1 cellular context compared by ENCODE assay signal in the genomic region with DNA sequence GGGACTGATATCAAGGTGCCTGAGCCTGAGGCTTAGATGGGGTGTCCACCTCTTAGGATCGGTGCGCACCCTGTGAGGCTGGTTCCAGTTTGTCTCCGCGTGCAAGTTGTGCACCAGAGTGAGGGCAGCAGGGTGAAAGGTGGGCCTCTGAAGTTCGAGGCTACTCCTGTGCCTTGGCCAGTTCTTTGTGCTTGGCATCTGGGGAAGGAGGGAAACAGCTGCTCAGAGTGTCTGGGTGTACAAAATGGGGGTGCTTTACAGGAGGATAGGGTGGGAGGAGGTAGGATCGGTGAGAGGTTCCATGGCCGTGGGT.
TF ChIP-seq lines count a peak whose summit lies in the region.

No MANE protein-coding gene starts in this region.

TF ChIP-seq in HepG2, 621 proteins besides CTCF, POLR2A, EP300 and RAD21 (continued from another document):
- TF ChIP-seq ZNF333 (CRISPR knock-in tag; IDR thresholded peaks at IDR 0.05; ENCODE audit: borderline replicate concordance) (no peak), UBTF (CRISPR knock-in tag; IDR thresholded peaks at IDR 0.05) (no peak), ZNF510 (CRISPR knock-in tag; IDR thresholded peaks at IDR 0.05; ENCODE audit: low read depth) (no peak), KLF13 (CRISPR knock-in tag; IDR thresholded peaks at IDR 0.05) (no peak), STAG1 (CRISPR knock-in tag; IDR thresholded peaks at IDR 0.05) (no peak), ZNF407 (CRISPR knock-in tag; IDR thresholded peaks at IDR 0.05; ENCODE audit: not compliant biosample characterization) (no peak), KLF12 (CRISPR knock-in tag; IDR thresholded peaks at IDR 0.05; ENCODE audit: borderline replicate concordance) (0 out of 2 replicates have a peak, but pooled peaks have one; percentile 54), IKZF5 (CRISPR knock-in tag; IDR thresholded peaks at IDR 0.05) (0 out of 2 replicates have a peak, but pooled peaks have one; percentile 7), GATAD2A (CRISPR knock-in tag; IDR thresholded peaks at IDR 0.05) (no peak), MBNL3 (CRISPR knock-in tag; conservative IDR thresholded peaks at IDR 0.05) (no peak), ZNF264 (CRISPR knock-in tag; IDR thresholded peaks at IDR 0.05) (no peak), ZNF274 (CRISPR knock-in tag; IDR thresholded peaks at IDR 0.05) (0 out of 2 replicates have a peak, but pooled peaks have one; percentile 34), AHR (CRISPR knock-in tag; IDR thresholded peaks at IDR 0.05) (no peak; the same call in 1 of the 2 replicates), RBAK (CRISPR knock-in tag; IDR thresholded peaks at IDR 0.05) (no peak), ZMAT3 (CRISPR knock-in tag; conservative IDR thresholded peaks at IDR 0.05) (no peak), ZNF572 (CRISPR knock-in tag; IDR thresholded peaks at IDR 0.05) (no peak), TEAD2 (CRISPR knock-in tag; IDR thresholded peaks at IDR 0.05) (0 out of 2 replicates have a peak, but pooled peaks have one; percentile 60)
- TF ChIP-seq, protein P1, sequence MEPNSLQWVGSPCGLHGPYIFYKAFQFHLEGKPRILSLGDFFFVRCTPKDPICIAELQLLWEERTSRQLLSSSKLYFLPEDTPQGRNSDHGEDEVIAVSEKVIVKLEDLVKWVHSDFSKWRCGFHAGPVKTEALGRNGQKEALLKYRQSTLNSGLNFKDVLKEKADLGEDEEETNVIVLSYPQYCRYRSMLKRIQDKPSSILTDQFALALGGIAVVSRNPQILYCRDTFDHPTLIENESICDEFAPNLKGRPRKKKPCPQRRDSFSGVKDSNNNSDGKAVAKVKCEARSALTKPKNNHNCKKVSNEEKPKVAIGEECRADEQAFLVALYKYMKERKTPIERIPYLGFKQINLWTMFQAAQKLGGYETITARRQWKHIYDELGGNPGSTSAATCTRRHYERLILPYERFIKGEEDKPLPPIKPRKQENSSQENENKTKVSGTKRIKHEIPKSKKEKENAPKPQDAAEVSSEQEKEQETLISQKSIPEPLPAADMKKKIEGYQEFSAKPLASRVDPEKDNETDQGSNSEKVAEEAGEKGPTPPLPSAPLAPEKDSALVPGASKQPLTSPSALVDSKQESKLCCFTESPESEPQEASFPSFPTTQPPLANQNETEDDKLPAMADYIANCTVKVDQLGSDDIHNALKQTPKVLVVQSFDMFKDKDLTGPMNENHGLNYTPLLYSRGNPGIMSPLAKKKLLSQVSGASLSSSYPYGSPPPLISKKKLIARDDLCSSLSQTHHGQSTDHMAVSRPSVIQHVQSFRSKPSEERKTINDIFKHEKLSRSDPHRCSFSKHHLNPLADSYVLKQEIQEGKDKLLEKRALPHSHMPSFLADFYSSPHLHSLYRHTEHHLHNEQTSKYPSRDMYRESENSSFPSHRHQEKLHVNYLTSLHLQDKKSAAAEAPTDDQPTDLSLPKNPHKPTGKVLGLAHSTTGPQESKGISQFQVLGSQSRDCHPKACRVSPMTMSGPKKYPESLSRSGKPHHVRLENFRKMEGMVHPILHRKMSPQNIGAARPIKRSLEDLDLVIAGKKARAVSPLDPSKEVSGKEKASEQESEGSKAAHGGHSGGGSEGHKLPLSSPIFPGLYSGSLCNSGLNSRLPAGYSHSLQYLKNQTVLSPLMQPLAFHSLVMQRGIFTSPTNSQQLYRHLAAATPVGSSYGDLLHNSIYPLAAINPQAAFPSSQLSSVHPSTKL (CRISPR knock-in tag; IDR thresholded peaks at IDR 0.05), result no peak
